Comparison of ENCODE assay signal across 10 cellular contexts in the genomic region with DNA sequence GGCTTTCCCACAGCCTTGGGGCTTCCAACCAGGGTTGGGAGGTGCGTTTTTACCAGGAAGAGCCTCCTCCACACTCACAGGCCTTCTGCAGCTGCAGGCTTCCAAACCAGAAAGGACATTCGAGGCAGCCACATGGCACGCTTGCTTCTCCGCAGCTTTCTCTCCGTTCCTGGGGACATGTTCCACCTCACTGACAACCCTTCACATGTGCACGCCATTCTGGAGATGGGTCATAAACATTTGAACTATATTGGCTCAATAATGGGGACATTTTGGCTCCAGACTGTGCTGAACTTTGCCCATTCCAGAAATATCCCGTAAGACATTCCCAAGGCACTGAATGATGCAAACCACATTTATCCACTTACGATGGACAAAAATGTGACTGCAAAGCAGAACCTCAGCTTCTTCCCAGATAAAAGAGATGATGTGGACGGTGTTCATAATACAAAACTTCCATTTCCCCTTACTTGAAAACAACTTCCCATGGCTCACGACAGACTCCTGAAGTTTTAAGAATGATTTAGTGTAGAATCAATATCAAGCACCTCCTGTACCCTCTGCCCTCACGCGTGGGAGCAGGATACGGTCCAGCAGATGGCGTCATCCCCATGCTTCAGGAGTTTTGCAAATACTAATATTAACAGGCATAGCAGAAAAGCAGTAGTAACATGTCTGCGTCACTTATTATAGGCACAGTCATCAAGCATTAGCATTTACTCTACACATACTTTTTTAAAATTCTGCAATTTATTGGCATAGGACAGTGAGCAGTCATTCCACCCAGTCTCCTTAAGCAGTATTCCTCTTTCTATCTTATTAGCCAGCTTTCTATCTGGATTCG. TPM values are rescaled to one million over a fixed set of nuclear protein-coding genes. Genes with fewer than 3 reads are reported as not detected.
DNase-seq lines count a peak whose midpoint lies in the region; ATAC-seq and TF ChIP-seq lines count a peak whose summit lies in the region.
"Had no signal": no experiment of that assay in that cellular context is flagged by ENCODE, and none has a peak within 500 bp of the region (broad histone marks: within the 10 kb centered on the region; RNA-seq: fewer than 3 reads in every experiment).

No MANE protein-coding gene starts in this region.

- peak; percentile 33 for DNase-seq in MCF 10A (ENCODE audit: unreplicated experiment)
- DNase-seq in breast epithelium (ENCODE audit: low spot score in 2 of 2): no peak
- peak in 1 of 3 donors; percentile 62 for DNase-seq in right cardiac atrium
- DNase-seq in upper lobe of right lung: no peak
- no peak for DNase-seq in stimulated activated CD4-positive, alpha-beta T cell treated with anti-CD3 and anti-CD28 coated beads, Interleukin-2, amount 100 ng/mL, for 48 hours
- no peak for DNase-seq in NCI-H748 treated with DMSO at 0.1 percent for 48 hours (lab: John Stamatoyannopoulos, UW)
- DNase-seq in KG1 (lab: John Stamatoyannopoulos, UW): no peak

- WGBS in right cardiac atrium: 49% methylated on average over 16 of the region's 16 CpGs

- H3K27ac ChIP-seq in breast epithelium: peak overlapping the region in 1 of 2 donors; percentile 52
- H3K27ac ChIP-seq in VCaP: no peak overlapping the region
- H3K27ac ChIP-seq in right cardiac atrium (ENCODE audit: low read length): no peak overlapping the region
- H3K27ac ChIP-seq in upper lobe of right lung: peak overlapping the region; percentile 68

- peak; percentile 42 for TF ChIP-seq CTCF in MCF 10A (IDR thresholded peaks at IDR 0.05; ENCODE audit: unreplicated experiment)
- no peak for TF ChIP-seq CTCF in breast epithelium (IDR thresholded peaks at IDR 0.05)
- peak; percentile 42; the same call in 1 of the 2 replicates for TF ChIP-seq CTCF in VCaP (conservative IDR thresholded peaks at IDR 0.05)
- peak; percentile 34 for TF ChIP-seq CTCF in upper lobe of right lung (IDR thresholded peaks at IDR 0.05)

- no peaks in the 10 kb centered on the region for H3K4me1 Mint-ChIP-seq in MCF 10A (ENCODE audit: insufficient read depth, unreplicated experiment)

- peak overlapping the region in 1 of 3 donors; percentile 9 for H3K4me3 ChIP-seq in breast epithelium
- no peak overlapping the region for H3K4me3 ChIP-seq in right cardiac atrium (ENCODE audit: low read length)
- no peak overlapping the region for H3K4me3 ChIP-seq in upper lobe of right lung
- H3K4me3 ChIP-seq: skin epidermis had no signal

- no peaks in the 10 kb centered on the region for H3K4me1 ChIP-seq in breast epithelium
- H3K4me1 ChIP-seq in right cardiac atrium (ENCODE audit: control insufficient read depth, insufficient read depth, low read length): no peaks in the 10 kb centered on the region
- no peaks in the 10 kb centered on the region for H3K4me1 ChIP-seq in upper lobe of right lung

- no peaks in the 10 kb centered on the region for H3K36me3 Mint-ChIP-seq in MCF 10A (ENCODE audit: insufficient read depth, unreplicated experiment)

- no peaks in the 10 kb centered on the region for H3K36me3 ChIP-seq in breast epithelium
- H3K36me3 ChIP-seq in upper lobe of right lung: no peaks in the 10 kb centered on the region

- H3K9me3 ChIP-seq in breast epithelium (no peaks in the 10 kb centered on the region), right cardiac atrium (ENCODE audit: control insufficient read depth, low read length) (no peaks in the 10 kb centered on the region), upper lobe of right lung (no peaks in the 10 kb centered on the region)

- no TSS peak for BruUV-seq in MCF 10A (replicated peaks; lab: Mats Ljungman, UMichigan)

- H3K27ac Mint-ChIP-seq in MCF 10A (ENCODE audit: low read depth, unreplicated experiment): no peak overlapping the region

- POLR2A ChIA-PET in MCF 10A (lab: Yijun Ruan, JAX): no interaction called here

- no peaks in the 10 kb centered on the region for H3K27me3 Mint-ChIP-seq in MCF 10A (ENCODE audit: insufficient read depth, unreplicated experiment)

- H3K4me3 Mint-ChIP-seq in MCF 10A (ENCODE audit: unreplicated experiment): no peak overlapping the region

- no peaks in the 10 kb centered on the region for H3K9me3 Mint-ChIP-seq in MCF 10A (ENCODE audit: unreplicated experiment)

- ATAC-seq in right cardiac atrium: peak; percentile 38 to 45
- ATAC-seq in upper lobe of right lung: peak; percentile 69

- H3K27me3 ChIP-seq in breast epithelium (no peaks in the 10 kb centered on the region), right cardiac atrium (ENCODE audit: control insufficient read depth, insufficient read depth) (no peaks in the 10 kb centered on the region), upper lobe of right lung (peaks cover 5% of the 10 kb centered on the region)

- CTCF ChIA-PET in MCF 10A (lab: Yijun Ruan, JAX): interaction anchor here (0.6 kb wide), 1 partner anchor 684 kb away, joined by 6 read pairs; no protein-coding TSS in a partner anchor

- intact Hi-C loops in MCF 10A (cut with micrococcal nuclease): loop anchor here (1.0 kb wide), 2 partner anchors 33 to 72 kb away; no protein-coding TSS in a partner anchor
- intact Hi-C loops in breast epithelium (cut with DNase I; ENCODE audit: low total_unique reads): no loop called here
- intact Hi-C loops in right cardiac atrium (cut with DNase I): no loop called here
- intact Hi-C loops in upper lobe of right lung (cut with DNase I): no loop called here

- no peak for TF ChIP-seq POLR2A in breast epithelium (IDR thresholded peaks at IDR 0.05)

RNA-seq across cellular contexts. Expression of a gene that starts 25.4 kb away (rescaled TPM):
- total RNA-seq in MCF 10A (2022) (8.0 and 10.0 TPM in 2 replicates), breast epithelium (1 to 10 TPM in 2 of 3 donors, under 1 TPM in 1; 0.73 to 4.9 (median 1.6) TPM), right cardiac atrium (under 1 TPM in 3 of 4 donors, not detected in 1; 0.31 to 0.78 (median 0.53) TPM), upper lobe of right lung (15.7 TPM)
- 0.43 TPM for polyA plus RNA-seq in right cardiac atrium
- total RNA-seq: glomerular endothelial cell had no signal

RNA-seq across cellular contexts. Expression of a gene that starts 52.1 kb away (rescaled TPM):
- total RNA-seq in MCF 10A (2022) (5.6 and 6.9 TPM in 2 replicates), breast epithelium (1 to 10 TPM in 1 of 3 donors, under 1 TPM in 1, not detected in 1; 0.16 to 1.5 TPM), right cardiac atrium (not detected), upper lobe of right lung (12.3 TPM)
- polyA plus RNA-seq in right cardiac atrium: not detected
- total RNA-seq: glomerular endothelial cell had no signal

Comparison
In these comparisons a context has a peak if more than half of its experiments do, and no peak if none do; other contexts are left out.
1. CTCF ChIP-seq: peak in MCF 10A (single experiment), VCaP (single experiment) and upper lobe of right lung (single experiment); none in breast epithelium (0 of 3).